31 cellular contexts compared by ENCODE assay signal in the genomic region with DNA sequence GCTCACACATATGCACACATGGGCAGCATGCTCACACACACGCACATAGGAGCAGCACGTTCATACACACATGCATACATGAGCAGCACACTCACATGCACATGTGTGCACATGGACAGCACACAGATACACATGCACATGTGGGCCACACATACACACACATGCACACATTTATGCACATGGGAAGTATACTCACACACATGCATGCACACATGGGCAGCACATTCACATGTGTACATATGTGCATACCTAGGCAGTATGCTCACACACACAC.
"Had no signal": no experiment of that assay in that cellular context is flagged by ENCODE, and none has a peak within 500 bp of the region (broad histone marks: within the 10 kb centered on the region; RNA-seq: fewer than 3 reads in every experiment).

No MANE protein-coding gene starts in this region.

- H3K36me3 ChIP-seq: adrenal gland, breast epithelium, MG63, Peyer's patch, SJSA1 had no signal

- ATAC-seq: activated CD4-positive, alpha-beta T cell treated with anti-CD3 and anti-CD28 coated beads for 36 hours; activated CD4-positive, CD25-positive, alpha-beta regulatory T cell treated with anti-CD3 and anti-CD28 coated beads, Interleukin-2, amount 50 U/mL, for 24 hours; activated CD8-positive, alpha-beta T cell treated with anti-CD3 and anti-CD28 coated beads, Interleukin-2, amount 10 ng/mL, durations not matched to agents 7 days and 5 days; activated naive CD4-positive, alpha-beta T cell treated with anti-CD3 and anti-CD28 coated beads, Interleukin-2, amount 50 U/mL, for 72 hours; body of pancreas had no signal

- H3K4me2 ChIP-seq: SK-N-SH had no signal

- H3K4me1 ChIP-seq: adrenal gland, breast epithelium, Peyer's patch, SJSA1 had no signal

- H3K27me3 Mint-ChIP-seq: activated CD4-positive, alpha-beta T cell treated with anti-CD3 and anti-CD28 coated beads for 36 hours; activated CD4-positive, alpha-beta T cell treated with anti-CD3 and anti-CD28 coated beads, Interleukin-2, amount 10 ng/mL, durations not matched to agents 7 days and 5 days; activated T-cell treated with anti-CD3 and anti-CD28 coated beads, Interleukin-2, amount 50 U/mL, for 24 hours had no signal

- H3K27ac ChIP-seq: adrenal gland, body of pancreas, breast epithelium, Peyer's patch, SJSA1 had no signal

- H3K4me3 ChIP-seq: adrenal gland, body of pancreas, breast epithelium, MG63, Peyer's patch, SJSA1 had no signal

- H3K4me3 Mint-ChIP-seq: activated CD4-positive, alpha-beta T cell treated with anti-CD3 and anti-CD28 coated beads for 36 hours; activated CD4-positive, alpha-beta T cell treated with anti-CD3 and anti-CD28 coated beads, Interleukin-2, amount 10 ng/mL, durations not matched to agents 7 days and 5 days; activated CD8-positive, alpha-beta T cell treated with anti-CD3 and anti-CD28 coated beads, Interleukin-2, amount 10 ng/mL, durations not matched to agents 7 days and 5 days; activated naive CD4-positive, alpha-beta T cell treated with anti-CD3 and anti-CD28 coated beads for 36 hours; activated T-cell treated with anti-CD3 and anti-CD28 coated beads, Interleukin-2, amount 50 U/mL, for 24 hours; T-helper 1 cell treated with Interleukin-12 subunit alpha and Interleukin-12 subunit beta and Interleukin-4 antibody, amounts not matched to agents 30 μg/mL and 1 μg/mL, for 36 hours; T-helper 2 cell treated with Interferon-gamma antibody and Interleukin-4, amounts not matched to agents 5 μg/mL and 100 μg/mL, for 36 hours had no signal

- H3K9me3 Mint-ChIP-seq: activated T-cell treated with anti-CD3 and anti-CD28 coated beads, Interleukin-2, amount 50 U/mL, for 24 hours had no signal

- H3K27ac Mint-ChIP-seq: activated CD4-positive, alpha-beta T cell treated with anti-CD3 and anti-CD28 coated beads for 36 hours; activated CD4-positive, alpha-beta T cell treated with anti-CD3 and anti-CD28 coated beads, Interleukin-2, amount 10 ng/mL, durations not matched to agents 7 days and 5 days; activated CD8-positive, alpha-beta T cell treated with anti-CD3 and anti-CD28 coated beads, Interleukin-2, amount 10 ng/mL, durations not matched to agents 7 days and 5 days; activated naive CD4-positive, alpha-beta T cell treated with anti-CD3 and anti-CD28 coated beads for 36 hours; activated naive CD4-positive, alpha-beta T cell treated with anti-CD3 and anti-CD28 coated beads, Interleukin-2, amount 50 U/mL, for 72 hours; activated T-cell treated with anti-CD3 and anti-CD28 coated beads, Interleukin-2, amount 50 U/mL, for 24 hours; activated T-helper 2 cell treated with anti-CD3 and anti-CD28 coated beads, Interferon-gamma antibody, Interleukin-2, Interleukin-4, amounts not matched to agents 10 μg/mL and 5 μg/mL and 100 μg/mL, durations not matched to agents 14 hours and 24 hours and 36 hours; T-helper 1 cell treated with Interleukin-12 subunit alpha and Interleukin-12 subunit beta and Interleukin-4 antibody, amounts not matched to agents 30 μg/mL and 1 μg/mL, for 36 hours; T-helper 2 cell treated with Interferon-gamma antibody and Interleukin-4, amounts not matched to agents 5 μg/mL and 100 μg/mL, for 36 hours had no signal

- DNase-seq: activated CD4-positive, alpha-beta T cell treated with anti-CD3 and anti-CD28 coated beads for 36 hours; activated CD4-positive, alpha-beta T cell treated with anti-CD3 and anti-CD28 coated beads, Interleukin-2, amount 10 ng/mL, durations not matched to agents 7 days and 5 days; activated CD4-positive, alpha-beta T cell treated with anti-CD3 and anti-CD28 coated beads, Interleukin-2, amount 50 U/mL, for 48 hours; activated CD8-positive, alpha-beta T cell treated with anti-CD3 and anti-CD28 coated beads, Interleukin-2, amount 10 ng/mL, durations not matched to agents 7 days and 5 days; activated gamma-delta T cell; activated naive CD4-positive, alpha-beta T cell treated with anti-CD3 and anti-CD28 coated beads for 36 hours; activated T-cell treated with anti-CD3 and anti-CD28 coated beads, Interleukin-2, amount 50 U/mL, for 24 hours; adrenal gland; body of pancreas; Kasumi-1; MG63; NCI-H1048; NCI-H1105 treated with DMSO at 0.1 percent for 48 hours; NCI-H1436 treated with DMSO at 0.1 percent for 48 hours; NCI-H1694 treated with DMSO at 0.1 percent for 48 hours; NCI-H2029; NCI-H345; NCI-H524 treated with DMSO at 0.1 percent for 48 hours; Peyer's patch; RPMI8226; SHP77 treated with DMSO at 0.1 percent for 48 hours; SK-N-SH had no signal

- H3K9me3 ChIP-seq: adrenal gland, body of pancreas, breast epithelium, MG63, Peyer's patch, SJSA1, SK-N-SH had no signal

- H3K4me1 Mint-ChIP-seq: activated CD4-positive, alpha-beta T cell treated with anti-CD3 and anti-CD28 coated beads for 36 hours; activated CD4-positive, alpha-beta T cell treated with anti-CD3 and anti-CD28 coated beads, Interleukin-2, amount 10 ng/mL, durations not matched to agents 7 days and 5 days had no signal

- H3K36me3 Mint-ChIP-seq: activated naive CD4-positive, alpha-beta T cell treated with anti-CD3 and anti-CD28 coated beads, Interleukin-2, amount 50 U/mL, for 72 hours had no signal

- H3K27me3 ChIP-seq: adrenal gland, body of pancreas, breast epithelium, MG63, Peyer's patch had no signal

- H3K9me2 ChIP-seq: SK-N-SH had no signal

- H3K9ac ChIP-seq: SK-N-SH had no signal

- FAIRE-seq: astrocyte, TTC549 had no signal
